8 cellular contexts compared by ENCODE assay signal in the genomic region with DNA sequence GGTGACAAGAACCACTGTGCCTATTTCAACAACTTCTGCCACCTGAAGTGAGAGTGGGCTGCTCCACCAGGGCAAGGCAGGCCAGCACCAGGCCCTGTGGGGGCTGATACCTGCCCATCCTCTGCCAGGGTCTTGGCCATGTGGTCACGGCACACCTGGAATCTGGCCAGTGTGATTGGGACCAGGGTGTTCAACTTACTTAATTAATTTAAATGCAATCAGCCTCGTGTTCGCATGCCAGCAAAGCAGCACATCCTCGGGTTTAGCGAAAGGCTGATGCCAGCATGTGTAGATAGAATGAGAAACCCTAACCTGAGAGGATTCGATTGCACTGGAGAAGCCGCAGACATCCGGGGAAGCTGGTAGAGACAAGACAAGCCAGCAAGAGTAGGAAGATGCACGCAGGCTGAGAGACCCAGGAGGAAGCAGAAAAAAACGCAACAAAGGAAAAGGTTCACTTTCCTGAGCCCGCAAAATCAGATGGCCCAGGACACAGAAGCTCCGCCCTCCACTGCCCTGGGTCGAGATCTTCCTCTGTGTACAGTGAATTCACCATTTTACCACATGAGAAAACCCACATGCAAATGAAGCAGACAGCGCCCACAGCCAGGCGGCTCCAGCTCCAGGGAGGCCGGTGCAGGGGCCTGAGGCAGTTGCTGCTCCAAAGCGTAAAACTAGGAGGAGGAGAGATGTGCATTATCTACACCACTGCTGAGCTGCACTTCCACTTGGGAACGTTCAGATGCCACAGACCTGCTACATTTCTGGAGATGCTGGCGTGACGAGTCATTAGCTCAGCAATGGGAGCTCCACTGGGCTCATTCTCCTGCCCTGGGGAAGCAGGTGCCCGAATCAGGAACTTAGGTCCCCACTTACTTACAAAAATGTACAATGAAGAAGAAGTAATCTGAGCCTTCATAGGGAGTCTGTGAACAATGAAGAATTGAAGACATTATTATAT.
DNase-seq lines count a peak whose midpoint lies in the region; ATAC-seq and TF ChIP-seq lines count a peak whose summit lies in the region.

No MANE protein-coding gene starts in this region.

- H3K9me3 ChIP-seq in upper lobe of right lung, result no peaks in the 10 kb centered on the region

- peaks cover 5% of the 10 kb centered on the region for H3K4me1 ChIP-seq in upper lobe of right lung

- no peak overlapping the region for H3K4me3 ChIP-seq in upper lobe of right lung

- H3K36me3 ChIP-seq in upper lobe of right lung, result no peaks in the 10 kb centered on the region

- H3K27ac Mint-ChIP-seq in T-helper 1 cell treated with Interleukin-12 subunit alpha and Interleukin-12 subunit beta and Interleukin-4 antibody, amounts not matched to agents 30 μg/mL and 1 μg/mL, for 36 hours, result peak overlapping the region; percentile 14

- peak overlapping the region; percentile 0 for H3K4me3 Mint-ChIP-seq in T-helper 1 cell treated with Interleukin-12 subunit alpha and Interleukin-12 subunit beta and Interleukin-4 antibody, amounts not matched to agents 30 μg/mL and 1 μg/mL, for 36 hours

- intact Hi-C loops in upper lobe of right lung (cut with DNase I), result no loop called here

- H3K27me3 Mint-ChIP-seq in T-helper 1 cell treated with Interleukin-12 subunit alpha and Interleukin-12 subunit beta and Interleukin-4 antibody, amounts not matched to agents 30 μg/mL and 1 μg/mL, for 36 hours (ENCODE audit: low read depth), result peaks cover 18% of the 10 kb centered on the region

- no peaks in the 10 kb centered on the region for H3K36me3 Mint-ChIP-seq in T-helper 1 cell treated with Interleukin-12 subunit alpha and Interleukin-12 subunit beta and Interleukin-4 antibody, amounts not matched to agents 30 μg/mL and 1 μg/mL, for 36 hours (ENCODE audit: low read depth)

- DNase-seq in left lobe of liver (ENCODE audit: low spot score) (peak; percentile 28), NCI-H2171 treated with DMSO at 0.1 percent for 48 hours (lab: John Stamatoyannopoulos, UW) (no peak), DMS53 (lab: John Stamatoyannopoulos, UW) (no peak), upper lobe of right lung (no peak), OCI-M2 (lab: John Stamatoyannopoulos, UW; ENCODE audit: unreplicated experiment) (no peak)

- H3K9me3 Mint-ChIP-seq in T-helper 1 cell treated with Interleukin-12 subunit alpha and Interleukin-12 subunit beta and Interleukin-4 antibody, amounts not matched to agents 30 μg/mL and 1 μg/mL, for 36 hours, result no peaks in the 10 kb centered on the region

- H3K4me1 Mint-ChIP-seq in T-helper 1 cell treated with Interleukin-12 subunit alpha and Interleukin-12 subunit beta and Interleukin-4 antibody, amounts not matched to agents 30 μg/mL and 1 μg/mL, for 36 hours (ENCODE audit: low read depth), result peaks cover 7% of the 10 kb centered on the region

- no peak for TF ChIP-seq CTCF in upper lobe of right lung (IDR thresholded peaks at IDR 0.05)

- no peak overlapping the region for H3K27ac ChIP-seq in upper lobe of right lung

- peak; percentile 99 for ATAC-seq in GM18909 (IDR thresholded peaks at IDR 0.05; ENCODE audit: poor library complexity, unreplicated experiment)
- ATAC-seq in HG03060 (IDR thresholded peaks at IDR 0.05; ENCODE audit: low read depth, unreplicated experiment), result peak; percentile 98
- no peak for ATAC-seq in left lobe of liver
- ATAC-seq in upper lobe of right lung, result no peak

- no peaks in the 10 kb centered on the region for H3K27me3 ChIP-seq in upper lobe of right lung

Comparison
In these comparisons a context has a peak if more than half of its experiments do, and no peak if none do; other contexts are left out.
1. ATAC-seq: peak in GM18909 (single experiment) and HG03060 (single experiment); none in left lobe of liver (single experiment) and upper lobe of right lung (single experiment).